Comparison of ENCODE assay signal across 15 cellular contexts in genomic region chr10:51654918-51655317, GRCh38.
"Had no signal": no experiment of that assay in that cellular context is flagged by ENCODE, and none has a peak within 500 bp of the region (broad histone marks: within the 10 kb centered on the region; RNA-seq: fewer than 3 reads in every experiment).

No MANE protein-coding gene starts in this region.

- H3K27me3 ChIP-seq: breast epithelium, thyroid gland had no signal

- H3K9me3 ChIP-seq: breast epithelium, left ventricle myocardium inferior, thyroid gland had no signal

- H3K36me3 ChIP-seq: breast epithelium, left ventricle myocardium inferior, thyroid gland had no signal

- H3K27ac ChIP-seq: breast epithelium, left ventricle myocardium inferior, thyroid gland had no signal

- H3K4me1 ChIP-seq: breast epithelium, thyroid gland had no signal

- H3K4me3 ChIP-seq: breast epithelium, left ventricle myocardium inferior, thyroid gland had no signal

- DNase-seq: activated CD4-positive, alpha-beta T cell treated with anti-CD3 and anti-CD28 coated beads for 4 hours; activated CD8-positive, alpha-beta memory T cell treated with anti-CD3 and anti-CD28 coated beads, Interleukin-2, amount 50 U/mL, for 4 hours; activated CD8-positive, alpha-beta T cell treated with anti-CD3 and anti-CD28 coated beads for 36 hours; activated gamma-delta T cell; activated naive CD8-positive, alpha-beta T cell treated with anti-CD3 and anti-CD28 coated beads for 36 hours; activated T-cell treated with anti-CD3 and anti-CD28 coated beads, Interleukin-2, amount 50 U/mL, for 72 hours; cerebellar nuclear complex; effector memory CD8-positive, alpha-beta T cell; left ventricle myocardium inferior; natural killer cell; nucleus accumbens; posterior cingulate gyrus; retina; thyroid gland had no signal
